ENCODE assay signal across 9 cellular contexts in genomic region chr10:73591935-73592699, GRCh38. TPM values are rescaled to one million over a fixed set of nuclear protein-coding genes. Genes with fewer than 3 reads are reported as not detected.
A peak's percentile ranks its signal among the peaks of the same experiment; 100 is the strongest.
DNase-seq lines count a peak whose midpoint lies in the region; ATAC-seq and TF ChIP-seq lines count a peak whose summit lies in the region.
"Had no signal": no experiment of that assay in that cellular context is flagged by ENCODE, and none has a peak within 500 bp of the region (broad histone marks: within the 10 kb centered on the region; RNA-seq: fewer than 3 reads in every experiment).

No MANE protein-coding gene starts in this region.

- dilution Hi-C loops in IMR-90 (cut with HindIII; ENCODE audit: low sequenced_read_pairs, unreplicated experiment), result no loop called here

- no peaks in the 10 kb centered on the region for H3K27me3 Mint-ChIP-seq in T-cell

- POLR2A ChIA-PET in IMR-90 (lab: Charles Lee; ENCODE audit: unreplicated experiment), result no interaction called here
- POLR2A ChIA-PET in T-cell (lab: Charles Lee), result interaction anchor here (0.6 kb wide), 3 partner anchors 32 to 1133 kb away, joined by 4 to 14 read pairs (median 6); no protein-coding TSS in a partner anchor

- DNase-seq in DMS53 (lab: John Stamatoyannopoulos, UW), result peak; percentile 88
- DNase-seq in IMR-90, result no peak
- DNase-seq in T-cell, result peak in 16 of 34 experiments; percentile 1 to 23 (median 7)
- no peak for DNase-seq in epithelial cell of proximal tubule (ENCODE audit: low read depth)
- peak; percentile 74 to 91 (median 81) for DNase-seq in mucosa of descending colon
- DNase-seq in KG1 (lab: John Stamatoyannopoulos, UW), result no peak
- no peak for DNase-seq in cortex of kidney (lab: John Stamatoyannopoulos, UW)

- no peak overlapping the region for H2BK20ac ChIP-seq in IMR-90 (ENCODE audit: low read depth, low read length)

- peak overlapping the region; percentile 56; the same call in 1 of the 2 replicates for H3K14ac ChIP-seq in IMR-90 (replicated peaks; ENCODE audit: low read depth, low read length)

- TF ChIP-seq POLR2A in IMR-90 (IDR thresholded peaks at IDR 0.05; ENCODE audit: low read depth, low read length), result no peak

- no peak overlapping the region for H3K56ac ChIP-seq in IMR-90 (ENCODE audit: extremely low read depth, insufficient read depth, low read length)

- BruUV-seq in IMR-90 (replicated peaks; lab: Mats Ljungman, UMichigan), result no TSS peak

- WGBS in IMR-90 (ENCODE audit: extremely low coverage in 2 of 2, insufficient read length in 1 of 2), 2 experiments, result no CpG with 5 or more reads among the region's 3 CpGs
- WGBS in urinary bladder, result 40% methylated on average over 3 of the region's 3 CpGs

- no peaks in the 10 kb centered on the region for H4K20me1 ChIP-seq in IMR-90 (ENCODE audit: insufficient read depth, low read length)

- H3K36me3 ChIP-seq in IMR-90 (ENCODE audit: control insufficient read depth, insufficient read depth, low read length), result no peaks in the 10 kb centered on the region
- no peaks in the 10 kb centered on the region for H3K36me3 ChIP-seq in mucosa of descending colon (ENCODE audit: low read depth)
- H3K36me3 ChIP-seq in urinary bladder (ENCODE audit: insufficient read depth), result no peaks in the 10 kb centered on the region

- H3K27ac Mint-ChIP-seq in T-cell, result peak overlapping the region; percentile 56 to 75

- no peak overlapping the region for H2BK5ac ChIP-seq in IMR-90 (ENCODE audit: low read depth, low read length, poor library complexity, severe bottlenecking)

- TF ChIP-seq RAD21 in IMR-90 (IDR thresholded peaks at IDR 0.05; ENCODE audit: low read length), result no peak

- H3K9me3 ChIP-seq in IMR-90 (ENCODE audit: control insufficient read depth, insufficient read depth, low read length) (no peaks in the 10 kb centered on the region), mucosa of descending colon (no peaks in the 10 kb centered on the region)

- no peak overlapping the region for H2BK120ac ChIP-seq in IMR-90 (ENCODE audit: low read depth, low read length)

- no peaks in the 10 kb centered on the region for H3K27me3 ChIP-seq in IMR-90 (ENCODE audit: control insufficient read depth, insufficient read depth, low read length)

- H3K4me2 ChIP-seq in IMR-90 (ENCODE audit: low read depth, low read length), result no peak overlapping the region

- H2AK5ac ChIP-seq in IMR-90 (ENCODE audit: low read depth, low read length), result 0 out of 2 replicates have a peak overlapping the region, but pooled peaks have one; percentile 23

- no peak overlapping the region for H3K27ac ChIP-seq in IMR-90 (ENCODE audit: insufficient read depth, low read length)
- H3K27ac ChIP-seq in urinary bladder (ENCODE audit: low read depth), result peak overlapping the region; percentile 67

- no peak overlapping the region for H3K9ac ChIP-seq in IMR-90 (ENCODE audit: low read depth, low read length)

- no peak for TF ChIP-seq CTCF in IMR-90 (conservative IDR thresholded peaks at IDR 0.05; ENCODE audit: low read depth, low read length)
- peak; percentile 28 for TF ChIP-seq CTCF in epithelial cell of proximal tubule (conservative IDR thresholded peaks at IDR 0.05; ENCODE audit: low read depth, low read length)
- no peak for TF ChIP-seq CTCF in mucosa of descending colon (IDR thresholded peaks at IDR 0.05)

- H3K9me1 ChIP-seq in IMR-90 (ENCODE audit: insufficient read depth, low read length), result peaks cover 2% of the 10 kb centered on the region; the same call in 1 of the 2 replicates

- H4K91ac ChIP-seq in IMR-90 (ENCODE audit: insufficient read depth, low read depth, low read length), result no peak overlapping the region

- ATAC-seq in IMR-90 (ENCODE audit: low read depth) (peak; percentile 65), T-cell (replicated peaks in 1 of 4) (peak in 2 of 4 experiments; percentile 52 to 59), mucosa of descending colon (peak; percentile 95)

- intact Hi-C loops in IMR-90 (cut with micrococcal nuclease), result no loop called here
- intact Hi-C loops in mucosa of descending colon (cut with DNase I, micrococcal nuclease), result no loop called here

- CTCF ChIA-PET in IMR-90 (lab: Yijun Ruan, JAX) (interaction anchor here (0.5 to 0.8 kb wide), 3 partner anchors 22 to 237 kb away, joined by 3 to 6 read pairs (median 3); no protein-coding TSS in a partner anchor), T-cell (lab: Charles Lee) (interaction anchor here in 1 of 2 donors (0.7 to 1.0 kb wide), 2 partner anchors 24 to 52 kb away, joined by 3 to 4 read pairs; no protein-coding TSS in a partner anchor)

- H3K79me1 ChIP-seq in IMR-90 (ENCODE audit: low read depth in 1 of 2, low read length in 2 of 2), result no peaks in the 10 kb centered on the region

- H4K8ac ChIP-seq in IMR-90 (ENCODE audit: low read depth in 2 of 2, low read length in 2 of 2), result 0 out of 4 replicates have a peak overlapping the region, but pooled peaks of 1 of the 2 experiments have one; percentile 49

- H2AFZ ChIP-seq in IMR-90 (replicated peaks; ENCODE audit: low read length, poor library complexity), result no peak overlapping the region

- in situ Hi-C loops in IMR-90 (cut with MboI; ENCODE audit: low sequenced_read_pairs), result no loop called here

- no peak overlapping the region; the same call in 1 of the 2 replicates for H3K23ac ChIP-seq in IMR-90 (ENCODE audit: low read depth, low read length)

- no peaks in the 10 kb centered on the region for H3K36me3 Mint-ChIP-seq in T-cell

- no peak overlapping the region for H4K5ac ChIP-seq in IMR-90 (ENCODE audit: low read depth, low read length)

- H3K4me3 ChIP-seq in IMR-90 (ENCODE audit: insufficient read depth, low read depth, low read length) (no peak overlapping the region), epithelial cell of proximal tubule (ENCODE audit: low read depth, low read length) (peak overlapping the region; percentile 24), mucosa of descending colon (no peak overlapping the region), urinary bladder (ENCODE audit: low read depth, low read length) (no peak overlapping the region)

- H3K18ac ChIP-seq in IMR-90 (ENCODE audit: low read depth, low read length), result no peak overlapping the region

- H3K4me1 Mint-ChIP-seq in T-cell, result peaks cover 17 to 22% (median 21%) of the 10 kb centered on the region in 3 donors

- H3K4ac ChIP-seq in IMR-90 (ENCODE audit: low read depth, low read length), result no peak overlapping the region

- peak overlapping the region; percentile 4 to 53 (median 34) for H3K4me3 Mint-ChIP-seq in T-cell

- H2AK9ac ChIP-seq in IMR-90 (replicated peaks; ENCODE audit: low read depth, low read length, poor library complexity), result no peak overlapping the region

- H3K4me1 ChIP-seq in IMR-90 (ENCODE audit: control insufficient read depth, insufficient read depth, low read length) (peaks cover 4% of the 10 kb centered on the region; the same call in 1 of the 2 replicates), mucosa of descending colon (ENCODE audit: low read depth) (peaks cover 36% of the 10 kb centered on the region), urinary bladder (ENCODE audit: insufficient read depth) (no peaks in the 10 kb centered on the region)

- H2BK15ac ChIP-seq in IMR-90 (ENCODE audit: low read depth, low read length), result no peak overlapping the region

- H3K9me3 Mint-ChIP-seq in T-cell, result no peaks in the 10 kb centered on the region

TF ChIP-seq in IMR-90, 13 proteins besides CTCF, POLR2A, EP300 and RAD21:
- TF ChIP-seq ELK1 (IDR thresholded peaks at IDR 0.05; ENCODE audit: borderline replicate concordance, low read depth, low read length) (no peak), BHLHE40 (IDR thresholded peaks at IDR 0.05; ENCODE audit: low read depth, low read length) (no peak)

RNA-seq across cellular contexts. Expression of gene USP54, which starts 1.0 kb away (rescaled TPM):
- total RNA-seq in IMR-90 (2012; rRNA removed), result 7.9 and 8.9 TPM in 2 replicates
- 4.0 and 4.5 TPM in 2 replicates for polyA plus RNA-seq in IMR-90 (2012; rRNA removed)
- 1.1 and 1.8 TPM in 2 replicates for polyA plus RNA-seq in IMR-90 (2012; cell fraction: cytosol; rRNA removed)
- polyA plus RNA-seq in IMR-90 (2012; cell fraction: nucleus; rRNA removed; ENCODE audit: low replicate concordance), result 4.1 and 7.2 TPM in 2 replicates
- 1 to 10 TPM; 4.2 to 6.6 (median 5.5) TPM for total RNA-seq in T-cell
- 13.7 and 17.2 TPM in 2 replicates for total RNA-seq in epithelial cell of proximal tubule
- total RNA-seq in mucosa of descending colon, result 100 to 1,000 TPM in 2 of 3 donors, 10 to 100 TPM in 1; 97.0 to 149 (median 109) TPM
- total RNA-seq in urinary bladder, result 26.4 TPM
- 23.8 TPM for polyA plus RNA-seq in urinary bladder

RNA-seq across cellular contexts. Expression of gene MYOZ1, which starts 49.2 kb away (rescaled TPM):
- under 0.01 and 0.18 TPM in 2 replicates for total RNA-seq in IMR-90 (2012; rRNA removed)
- polyA plus RNA-seq in IMR-90 (2012; rRNA removed), result 0.27 and 0.29 TPM in 2 replicates
- 0.15 and 0.24 TPM in 2 replicates for polyA plus RNA-seq in IMR-90 (2012; cell fraction: cytosol; rRNA removed)
- polyA plus RNA-seq in IMR-90 (2012; cell fraction: nucleus; rRNA removed; ENCODE audit: low replicate concordance), result 0.04 and 0.10 TPM in 2 replicates
- not detected for total RNA-seq in T-cell
- total RNA-seq in epithelial cell of proximal tubule, result 1.1 TPM in 1 of 2 replicates, not detected in the other
- total RNA-seq in mucosa of descending colon, result not detected
- total RNA-seq in urinary bladder, result 11.5 TPM
- 0.68 TPM for polyA plus RNA-seq in urinary bladder
- total RNA-seq: pulmonary artery endothelial cell had no signal

Comparison
In these comparisons a context has a peak if more than half of its experiments do, and no peak if none do; other contexts are left out.
1. DNase-seq: peak in DMS53 (single experiment) and mucosa of descending colon (3 of 3); none in IMR-90 (single experiment), epithelial cell of proximal tubule (single experiment), KG1 (single experiment) and cortex of kidney (single experiment).